ENCODE assay signal across 1 cellular context in genomic region chr5:72587909-72588308, GRCh38.
TF ChIP-seq lines count a peak whose summit lies in the region.

No MANE protein-coding gene starts in this region.

TF ChIP-seq in K562, 482 proteins besides CTCF, POLR2A, EP300 and RAD21 (continued from another document and continues in another):
- TF ChIP-seq, protein P1, sequence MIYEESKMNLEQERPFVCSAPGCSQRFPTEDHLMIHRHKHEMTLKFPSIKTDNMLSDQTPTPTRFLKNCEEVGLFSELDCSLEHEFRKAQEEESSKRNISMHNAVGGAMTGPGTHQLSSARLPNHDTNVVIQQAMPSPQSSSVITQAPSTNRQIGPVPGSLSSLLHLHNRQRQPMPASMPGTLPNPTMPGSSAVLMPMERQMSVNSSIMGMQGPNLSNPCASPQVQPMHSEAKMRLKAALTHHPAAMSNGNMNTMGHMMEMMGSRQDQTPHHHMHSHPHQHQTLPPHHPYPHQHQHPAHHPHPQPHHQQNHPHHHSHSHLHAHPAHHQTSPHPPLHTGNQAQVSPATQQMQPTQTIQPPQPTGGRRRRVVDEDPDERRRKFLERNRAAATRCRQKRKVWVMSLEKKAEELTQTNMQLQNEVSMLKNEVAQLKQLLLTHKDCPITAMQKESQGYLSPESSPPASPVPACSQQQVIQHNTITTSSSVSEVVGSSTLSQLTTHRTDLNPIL (CRISPR knock-in tag; IDR thresholded peaks at IDR 0.05) = no peak
- TF ChIP-seq ZBTB26 (CRISPR knock-in tag; IDR thresholded peaks at IDR 0.05) = 0 out of 2 replicates have a peak, but pooled peaks have one; percentile 29
- TF ChIP-seq, protein P2, sequence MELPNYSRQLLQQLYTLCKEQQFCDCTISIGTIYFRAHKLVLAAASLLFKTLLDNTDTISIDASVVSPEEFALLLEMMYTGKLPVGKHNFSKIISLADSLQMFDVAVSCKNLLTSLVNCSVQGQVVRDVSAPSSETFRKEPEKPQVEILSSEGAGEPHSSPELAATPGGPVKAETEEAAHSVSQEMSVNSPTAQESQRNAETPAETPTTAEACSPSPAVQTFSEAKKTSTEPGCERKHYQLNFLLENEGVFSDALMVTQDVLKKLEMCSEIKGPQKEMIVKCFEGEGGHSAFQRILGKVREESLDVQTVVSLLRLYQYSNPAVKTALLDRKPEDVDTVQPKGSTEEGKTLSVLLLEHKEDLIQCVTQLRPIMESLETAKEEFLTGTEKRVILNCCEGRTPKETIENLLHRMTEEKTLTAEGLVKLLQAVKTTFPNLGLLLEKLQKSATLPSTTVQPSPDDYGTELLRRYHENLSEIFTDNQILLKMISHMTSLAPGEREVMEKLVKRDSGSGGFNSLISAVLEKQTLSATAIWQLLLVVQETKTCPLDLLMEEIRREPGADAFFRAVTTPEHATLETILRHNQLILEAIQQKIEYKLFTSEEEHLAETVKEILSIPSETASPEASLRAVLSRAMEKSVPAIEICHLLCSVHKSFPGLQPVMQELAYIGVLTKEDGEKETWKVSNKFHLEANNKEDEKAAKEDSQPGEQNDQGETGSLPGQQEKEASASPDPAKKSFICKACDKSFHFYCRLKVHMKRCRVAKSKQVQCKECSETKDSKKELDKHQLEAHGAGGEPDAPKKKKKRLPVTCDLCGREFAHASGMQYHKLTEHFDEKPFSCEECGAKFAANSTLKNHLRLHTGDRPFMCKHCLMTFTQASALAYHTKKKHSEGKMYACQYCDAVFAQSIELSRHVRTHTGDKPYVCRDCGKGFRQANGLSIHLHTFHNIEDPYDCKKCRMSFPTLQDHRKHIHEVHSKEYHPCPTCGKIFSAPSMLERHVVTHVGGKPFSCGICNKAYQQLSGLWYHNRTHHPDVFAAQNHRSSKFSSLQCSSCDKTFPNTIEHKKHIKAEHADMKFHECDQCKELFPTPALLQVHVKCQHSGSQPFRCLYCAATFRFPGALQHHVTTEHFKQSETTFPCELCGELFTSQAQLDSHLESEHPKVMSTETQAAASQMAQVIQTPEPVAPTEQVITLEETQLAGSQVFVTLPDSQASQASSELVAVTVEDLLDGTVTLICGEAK (IDR thresholded peaks at IDR 0.05) = 0 out of 2 replicates have a peak, but pooled peaks have one; percentile 31
- TF ChIP-seq, protein P2 (CRISPR knock-in tag; IDR thresholded peaks at IDR 0.05) = no peak
- 0 out of 2 replicates have a peak, but pooled peaks have one; percentile 67 for TF ChIP-seq ZNF76 (CRISPR knock-in tag; IDR thresholded peaks at IDR 0.05; ENCODE audit: borderline replicate concordance)
- no peak for TF ChIP-seq TCF7L2 (IDR thresholded peaks at IDR 0.05; ENCODE audit: low read depth, low read length)
- no peak for TF ChIP-seq IRF1 (CRISPR knock-in tag; IDR thresholded peaks at IDR 0.05; ENCODE audit: borderline replicate concordance)
- TF ChIP-seq, protein P3, sequence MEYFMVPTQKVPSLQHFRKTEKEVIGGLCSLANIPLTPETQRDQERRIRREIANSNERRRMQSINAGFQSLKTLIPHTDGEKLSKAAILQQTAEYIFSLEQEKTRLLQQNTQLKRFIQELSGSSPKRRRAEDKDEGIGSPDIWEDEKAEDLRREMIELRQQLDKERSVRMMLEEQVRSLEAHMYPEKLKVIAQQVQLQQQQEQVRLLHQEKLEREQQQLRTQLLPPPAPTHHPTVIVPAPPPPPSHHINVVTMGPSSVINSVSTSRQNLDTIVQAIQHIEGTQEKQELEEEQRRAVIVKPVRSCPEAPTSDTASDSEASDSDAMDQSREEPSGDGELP (CRISPR knock-in tag; IDR thresholded peaks at IDR 0.05; ENCODE audit: borderline replicate concordance) = no peak
- TF ChIP-seq, protein P4, sequence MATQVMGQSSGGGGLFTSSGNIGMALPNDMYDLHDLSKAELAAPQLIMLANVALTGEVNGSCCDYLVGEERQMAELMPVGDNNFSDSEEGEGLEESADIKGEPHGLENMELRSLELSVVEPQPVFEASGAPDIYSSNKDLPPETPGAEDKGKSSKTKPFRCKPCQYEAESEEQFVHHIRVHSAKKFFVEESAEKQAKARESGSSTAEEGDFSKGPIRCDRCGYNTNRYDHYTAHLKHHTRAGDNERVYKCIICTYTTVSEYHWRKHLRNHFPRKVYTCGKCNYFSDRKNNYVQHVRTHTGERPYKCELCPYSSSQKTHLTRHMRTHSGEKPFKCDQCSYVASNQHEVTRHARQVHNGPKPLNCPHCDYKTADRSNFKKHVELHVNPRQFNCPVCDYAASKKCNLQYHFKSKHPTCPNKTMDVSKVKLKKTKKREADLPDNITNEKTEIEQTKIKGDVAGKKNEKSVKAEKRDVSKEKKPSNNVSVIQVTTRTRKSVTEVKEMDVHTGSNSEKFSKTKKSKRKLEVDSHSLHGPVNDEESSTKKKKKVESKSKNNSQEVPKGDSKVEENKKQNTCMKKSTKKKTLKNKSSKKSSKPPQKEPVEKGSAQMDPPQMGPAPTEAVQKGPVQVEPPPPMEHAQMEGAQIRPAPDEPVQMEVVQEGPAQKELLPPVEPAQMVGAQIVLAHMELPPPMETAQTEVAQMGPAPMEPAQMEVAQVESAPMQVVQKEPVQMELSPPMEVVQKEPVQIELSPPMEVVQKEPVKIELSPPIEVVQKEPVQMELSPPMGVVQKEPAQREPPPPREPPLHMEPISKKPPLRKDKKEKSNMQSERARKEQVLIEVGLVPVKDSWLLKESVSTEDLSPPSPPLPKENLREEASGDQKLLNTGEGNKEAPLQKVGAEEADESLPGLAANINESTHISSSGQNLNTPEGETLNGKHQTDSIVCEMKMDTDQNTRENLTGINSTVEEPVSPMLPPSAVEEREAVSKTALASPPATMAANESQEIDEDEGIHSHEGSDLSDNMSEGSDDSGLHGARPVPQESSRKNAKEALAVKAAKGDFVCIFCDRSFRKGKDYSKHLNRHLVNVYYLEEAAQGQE (CRISPR knock-in tag; IDR thresholded peaks at IDR 0.05; ENCODE audit: low read depth) = no peak
- TF ChIP-seq HNRNPK (IDR thresholded peaks at IDR 0.05; ENCODE audit: low read depth, low read length, poor library complexity, severe bottlenecking) = no peak
- no peak for TF ChIP-seq RBM22 (IDR thresholded peaks at IDR 0.05; ENCODE audit: low read depth, low read length, poor library complexity, severe bottlenecking)
- TF ChIP-seq, protein P5, sequence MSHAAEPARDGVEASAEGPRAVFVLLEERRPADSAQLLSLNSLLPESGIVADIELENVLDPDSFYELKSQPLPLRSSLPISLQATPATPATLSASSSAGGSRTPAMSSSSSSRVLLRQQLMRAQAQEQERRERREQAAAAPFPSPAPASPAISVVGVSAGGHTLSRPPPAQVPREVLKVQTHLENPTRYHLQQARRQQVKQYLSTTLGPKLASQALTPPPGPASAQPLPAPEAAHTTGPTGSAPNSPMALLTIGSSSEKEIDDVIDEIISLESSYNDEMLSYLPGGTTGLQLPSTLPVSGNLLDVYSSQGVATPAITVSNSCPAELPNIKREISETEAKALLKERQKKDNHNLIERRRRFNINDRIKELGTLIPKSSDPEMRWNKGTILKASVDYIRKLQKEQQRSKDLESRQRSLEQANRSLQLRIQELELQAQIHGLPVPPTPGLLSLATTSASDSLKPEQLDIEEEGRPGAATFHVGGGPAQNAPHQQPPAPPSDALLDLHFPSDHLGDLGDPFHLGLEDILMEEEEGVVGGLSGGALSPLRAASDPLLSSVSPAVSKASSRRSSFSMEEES (CRISPR knock-in tag; IDR thresholded peaks at IDR 0.05) = peak; percentile 98
- TF ChIP-seq MEF2D (tag; conservative IDR thresholded peaks at IDR 0.05; ENCODE audit: low read depth) = peak; percentile 70; the same call in 1 of the 2 replicates
- TF ChIP-seq ZNF639 (CRISPR knock-in tag; conservative IDR thresholded peaks at IDR 0.05 in 1 of 2, IDR thresholded peaks at IDR 0.05 in 1 of 2) = 0 out of 4 replicates have a peak, but pooled peaks of 1 of the 2 experiments have one; percentile 48
- TF ChIP-seq NR2C1 (IDR thresholded peaks at IDR 0.05) = no peak
- TF ChIP-seq NR2C1 (tag; IDR thresholded peaks at IDR 0.05) = peak; percentile 49; the same call in 1 of the 2 replicates
- TF ChIP-seq RBBP5 (IDR thresholded peaks at IDR 0.05; ENCODE audit: borderline replicate concordance, insufficient read depth, low read length, poor library complexity, severe bottlenecking) = no peak
- no peak for TF ChIP-seq NR2F6 (CRISPR knock-in tag; IDR thresholded peaks at IDR 0.05)
- no peak for TF ChIP-seq RFX5 (IDR thresholded peaks at IDR 0.05; ENCODE audit: low read depth, low read length)
- TF ChIP-seq, protein P6, sequence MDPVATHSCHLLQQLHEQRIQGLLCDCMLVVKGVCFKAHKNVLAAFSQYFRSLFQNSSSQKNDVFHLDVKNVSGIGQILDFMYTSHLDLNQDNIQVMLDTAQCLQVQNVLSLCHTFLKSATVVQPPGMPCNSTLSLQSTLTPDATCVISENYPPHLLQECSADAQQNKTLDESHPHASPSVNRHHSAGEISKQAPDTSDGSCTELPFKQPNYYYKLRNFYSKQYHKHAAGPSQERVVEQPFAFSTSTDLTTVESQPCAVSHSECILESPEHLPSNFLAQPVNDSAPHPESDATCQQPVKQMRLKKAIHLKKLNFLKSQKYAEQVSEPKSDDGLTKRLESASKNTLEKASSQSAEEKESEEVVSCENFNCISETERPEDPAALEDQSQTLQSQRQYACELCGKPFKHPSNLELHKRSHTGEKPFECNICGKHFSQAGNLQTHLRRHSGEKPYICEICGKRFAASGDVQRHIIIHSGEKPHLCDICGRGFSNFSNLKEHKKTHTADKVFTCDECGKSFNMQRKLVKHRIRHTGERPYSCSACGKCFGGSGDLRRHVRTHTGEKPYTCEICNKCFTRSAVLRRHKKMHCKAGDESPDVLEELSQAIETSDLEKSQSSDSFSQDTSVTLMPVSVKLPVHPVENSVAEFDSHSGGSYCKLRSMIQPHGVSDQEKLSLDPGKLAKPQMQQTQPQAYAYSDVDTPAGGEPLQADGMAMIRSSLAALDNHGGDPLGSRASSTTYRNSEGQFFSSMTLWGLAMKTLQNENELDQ (CRISPR knock-in tag; IDR thresholded peaks at IDR 0.05; ENCODE audit: borderline replicate concordance) = no peak
- TF ChIP-seq BRD4 (IDR thresholded peaks at IDR 0.05) = no peak
- TF ChIP-seq, protein P7, sequence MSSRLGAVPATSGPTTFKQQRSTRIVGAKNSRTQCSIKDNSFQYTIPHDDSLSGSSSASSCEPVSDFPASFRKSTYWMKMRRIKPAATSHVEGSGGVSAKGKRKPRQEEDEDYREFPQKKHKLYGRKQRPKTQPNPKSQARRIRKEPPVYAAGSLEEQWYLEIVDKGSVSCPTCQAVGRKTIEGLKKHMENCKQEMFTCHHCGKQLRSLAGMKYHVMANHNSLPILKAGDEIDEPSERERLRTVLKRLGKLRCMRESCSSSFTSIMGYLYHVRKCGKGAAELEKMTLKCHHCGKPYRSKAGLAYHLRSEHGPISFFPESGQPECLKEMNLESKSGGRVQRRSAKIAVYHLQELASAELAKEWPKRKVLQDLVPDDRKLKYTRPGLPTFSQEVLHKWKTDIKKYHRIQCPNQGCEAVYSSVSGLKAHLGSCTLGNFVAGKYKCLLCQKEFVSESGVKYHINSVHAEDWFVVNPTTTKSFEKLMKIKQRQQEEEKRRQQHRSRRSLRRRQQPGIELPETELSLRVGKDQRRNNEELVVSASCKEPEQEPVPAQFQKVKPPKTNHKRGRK (tag; IDR thresholded peaks at IDR 0.05) = no peak
- no peak for TF ChIP-seq BRF1 (IDR thresholded peaks at IDR 0.05; ENCODE audit: borderline replicate concordance, extremely low read depth, insufficient read length)
- TF ChIP-seq BHLHE40 (IDR thresholded peaks at IDR 0.05; ENCODE audit: low read length) = no peak
- TF ChIP-seq CREM (IDR thresholded peaks at IDR 0.05; ENCODE audit: low read depth) = no peak
- no peak for TF ChIP-seq NCOA2 (IDR thresholded peaks at IDR 0.05; ENCODE audit: partially characterized antibody in 2 of 2)
- no peak for TF ChIP-seq MXI1 (IDR thresholded peaks at IDR 0.05; ENCODE audit: low read depth, low read length)
- no peak for TF ChIP-seq POLR2G (IDR thresholded peaks at IDR 0.05; ENCODE audit: low read depth, low read length)
- no peak for TF ChIP-seq POLR3G (IDR thresholded peaks at IDR 0.05; ENCODE audit: extremely low read depth, insufficient read length, insufficient replicate concordance)
